ENCODE assay signal across 8 cellular contexts in the genomic region with DNA sequence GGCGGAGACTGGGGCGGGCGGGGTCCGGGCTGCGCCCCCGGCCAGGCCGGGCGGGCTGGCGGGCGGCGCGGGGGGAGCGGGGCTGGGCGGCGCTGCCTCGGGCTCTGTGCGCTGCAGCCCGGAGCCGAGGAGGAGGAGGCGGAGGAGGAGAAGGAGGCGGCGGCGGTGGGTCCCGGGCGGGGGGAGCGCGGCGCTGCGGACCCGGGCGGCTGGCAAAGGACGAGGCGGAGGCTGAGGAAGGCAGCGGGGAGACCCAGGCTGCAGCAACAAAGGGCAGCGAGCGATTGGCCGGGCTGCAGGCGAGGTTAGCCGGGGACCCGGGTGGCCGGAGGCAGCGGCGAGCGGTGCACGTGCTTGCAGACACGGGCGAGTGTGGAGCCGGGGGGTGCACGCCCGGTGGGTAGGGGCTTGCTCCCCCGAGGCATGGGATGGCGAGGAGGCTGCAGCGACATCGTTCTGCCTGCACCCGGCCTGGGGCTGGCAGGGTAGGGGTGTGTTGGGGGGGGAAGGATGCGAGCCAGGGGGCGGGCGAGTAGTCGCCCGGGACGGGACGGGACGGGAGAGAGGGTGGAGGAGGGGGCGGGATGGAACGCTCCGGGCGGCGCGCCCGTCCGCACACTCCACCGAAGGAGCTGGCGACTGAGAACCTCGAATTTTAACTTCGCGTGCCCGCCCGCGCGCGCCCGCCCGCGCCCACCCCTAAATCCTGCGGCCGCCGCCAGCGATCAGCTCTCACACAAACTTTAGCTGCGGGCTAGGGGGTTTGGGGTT. TPM values are rescaled to one million over a fixed set of nuclear protein-coding genes. Genes with fewer than 3 reads are reported as not detected.
DNase-seq lines count a peak whose midpoint lies in the region; ATAC-seq and TF ChIP-seq lines count a peak whose summit lies in the region.

No MANE protein-coding gene starts in this region.

- H3K27me3 Mint-ChIP-seq in Caco-2 (ENCODE audit: insufficient read depth, unreplicated experiment) (no peaks in the 10 kb centered on the region), GM23338 (ENCODE audit: insufficient read depth, low read depth, poor library complexity) (peaks cover 25% of the 10 kb centered on the region)
- no peaks in the 10 kb centered on the region for H3K27me3 Mint-ChIP-seq in activated naive CD4-positive, alpha-beta T cell treated with anti-CD3 and anti-CD28 coated beads, Interleukin-2, amount 50 U/mL, for 24 hours

- no peaks in the 10 kb centered on the region for H3F3A ChIP-seq in GM23338 (replicated peaks; ENCODE audit: low read depth)

- peak; percentile 30 for ATAC-seq in GM23338
- ATAC-seq in HG02678 (IDR thresholded peaks at IDR 0.05; ENCODE audit: unreplicated experiment), result no peak
- ATAC-seq in HG03196 (IDR thresholded peaks at IDR 0.05; ENCODE audit: unreplicated experiment), result no peak

- peak overlapping the region; percentile 91; the same call in 1 of the 2 replicates for H3K27ac ChIP-seq in GM23338 (ENCODE audit: low read depth)

- no peaks in the 10 kb centered on the region for H3K36me3 ChIP-seq in Caco-2 (ENCODE audit: control insufficient read depth, insufficient read depth, low read length)
- no peaks in the 10 kb centered on the region for H3K36me3 ChIP-seq in GM23338 (ENCODE audit: insufficient read depth)

- H3K4me1 Mint-ChIP-seq in Caco-2 (ENCODE audit: low read depth, unreplicated experiment) (peaks cover 29% of the 10 kb centered on the region), GM23338 (peaks cover 45% of the 10 kb centered on the region)
- peaks cover 60% of the 10 kb centered on the region for H3K4me1 Mint-ChIP-seq in activated naive CD4-positive, alpha-beta T cell treated with anti-CD3 and anti-CD28 coated beads, Interleukin-2, amount 50 U/mL, for 24 hours

- peaks cover 13% of the 10 kb centered on the region for H3K36me3 Mint-ChIP-seq in Caco-2 (ENCODE audit: insufficient read depth, unreplicated experiment)
- H3K36me3 Mint-ChIP-seq in GM23338 (ENCODE audit: low read depth), result no peaks in the 10 kb centered on the region
- peaks cover 1% of the 10 kb centered on the region for H3K36me3 Mint-ChIP-seq in activated naive CD4-positive, alpha-beta T cell treated with anti-CD3 and anti-CD28 coated beads, Interleukin-2, amount 50 U/mL, for 24 hours

- CTCF ChIA-PET in Caco-2 (lab: Charles Lee), result interaction anchor here (0.6 to 1.0 kb wide), 9 partner anchors 32 to 716 kb away, joined by 3 to 6 read pairs (median 4); a partner anchor contains a TSS

- no TSS peak for BruUV-seq in Caco-2 (replicated peaks; lab: Mats Ljungman, UMichigan)

- no peak overlapping the region for H2AFZ ChIP-seq in GM23338

- H3K4me1 ChIP-seq in Caco-2, result peaks cover 19% of the 10 kb centered on the region
- peaks cover 14% of the 10 kb centered on the region for H3K4me1 ChIP-seq in GM23338 (ENCODE audit: insufficient read depth)

- peaks cover 35% of the 10 kb centered on the region for H3K79me2 ChIP-seq in GM23338 (replicated peaks; ENCODE audit: insufficient read depth)

- H3K27ac Mint-ChIP-seq in Caco-2 (ENCODE audit: unreplicated experiment) (peak overlapping the region; percentile 96), GM23338 (no peak overlapping the region)
- H3K27ac Mint-ChIP-seq in activated naive CD4-positive, alpha-beta T cell treated with anti-CD3 and anti-CD28 coated beads, Interleukin-2, amount 50 U/mL, for 24 hours, result peak overlapping the region; percentile 96

- H3K4me2 ChIP-seq in GM23338, result peak overlapping the region; percentile 96

- H3K9me3 ChIP-seq in Caco-2, result no peaks in the 10 kb centered on the region

- H3K4me3 Mint-ChIP-seq in Caco-2 (ENCODE audit: unreplicated experiment) (peak overlapping the region; percentile 86), GM23338 (peak overlapping the region; percentile 85)
- peak overlapping the region; percentile 91 for H3K4me3 Mint-ChIP-seq in activated naive CD4-positive, alpha-beta T cell treated with anti-CD3 and anti-CD28 coated beads, Interleukin-2, amount 50 U/mL, for 24 hours

- no peaks in the 10 kb centered on the region for H3K27me3 ChIP-seq in Caco-2 (replicated peaks; ENCODE audit: control insufficient read depth, insufficient read depth, low read length)
- H3K27me3 ChIP-seq in GM23338 (ENCODE audit: insufficient read depth), result no peaks in the 10 kb centered on the region

- DNase-seq in Caco-2 (peak; percentile 58 to 67), GM23338 (ENCODE audit: low spot score) (peak; percentile 69), NCI-H748 treated with DMSO at 0.1 percent for 48 hours (lab: John Stamatoyannopoulos, UW) (peak; percentile 14), cardiac septum (ENCODE audit: low spot score) (peak; percentile 81), posterior cingulate gyrus (peak; percentile 34 to 94 (median 53))

- no peaks in the 10 kb centered on the region for H3K9me3 Mint-ChIP-seq in Caco-2 (ENCODE audit: unreplicated experiment)
- peaks cover 3% of the 10 kb centered on the region; the same call in 2 of the 3 replicates for H3K9me3 Mint-ChIP-seq in GM23338
- no peaks in the 10 kb centered on the region for H3K9me3 Mint-ChIP-seq in activated naive CD4-positive, alpha-beta T cell treated with anti-CD3 and anti-CD28 coated beads, Interleukin-2, amount 50 U/mL, for 24 hours

- intact Hi-C loops in Caco-2 (cut with micrococcal nuclease; ENCODE audit: unreplicated experiment) (loop anchor here (1.0 to 2.0 kb wide), 2 partner anchors 197 to 285 kb away; a partner anchor contains a TSS), cardiac septum (cut with DNase I) (loop anchor here (5.0 to 10.0 kb wide), 3 partner anchors 192 to 409 kb away; a partner anchor contains a TSS), posterior cingulate gyrus (cut with DNase I) (loop anchor here (5.0 to 10.0 kb wide), 5 partner anchors 99 to 561 kb away; no protein-coding TSS in a partner anchor)

- no peaks in the 10 kb centered on the region for H4K20me1 ChIP-seq in GM23338 (replicated peaks; ENCODE audit: insufficient read depth)

- H3K4me3 ChIP-seq in Caco-2 (ENCODE audit: low read depth, low read length) (peak overlapping the region; percentile 98), GM23338 (peak overlapping the region; percentile 85)

- H3K9me2 ChIP-seq in GM23338 (ENCODE audit: insufficient read depth), result no peaks in the 10 kb centered on the region

- TF ChIP-seq CTCF in Caco-2 (IDR thresholded peaks at IDR 0.05; ENCODE audit: insufficient read depth in 1 of 2, low read depth in 1 of 2, low read length in 1 of 2, severe bottlenecking in 1 of 2, unreplicated experiment in 1 of 2) (no peak), GM23338 (conservative IDR thresholded peaks at IDR 0.05; ENCODE audit: low read depth in 2 of 2) (no peak)

- POLR2A ChIA-PET in Caco-2 (lab: Charles Lee), result interaction anchor here (0.6 to 0.8 kb wide), 7 partner anchors 11 to 826 kb away, joined by 3 to 10 read pairs (median 5); no protein-coding TSS in a partner anchor

TF ChIP-seq in GM23338, 12 proteins besides CTCF, POLR2A, EP300 and RAD21:
- TF ChIP-seq STAT1 (IDR thresholded peaks at IDR 0.05; ENCODE audit: unreplicated experiment) (no peak), POLR2AphosphoS5 (IDR thresholded peaks at IDR 0.05; ENCODE audit: low read depth) (0 out of 2 replicates have a peak, but pooled peaks have one; percentile 26)

RNA-seq across cellular contexts. Expression of a gene that starts 0.8 kb away (rescaled TPM):
- total RNA-seq in Caco-2 (2022), result 14.9 and 16.8 TPM in 2 replicates
- 27.0 and 31.4 TPM in 2 replicates for total RNA-seq in GM23338 (2014; rRNA removed; shearing (Covaris generic))
- 15.4 and 21.3 TPM in 2 replicates for polyA plus RNA-seq in GM23338 (2016; fragmentation: Nextera tagmentation; extraction: Ambion mirVana)
- 47.5 TPM for total RNA-seq in cardiac septum

Comparison
In these comparisons a context has a peak if more than half of its experiments do, and no peak if none do; other contexts are left out.
1. DNase-seq: peak in every context shown above with its lines; median percentile 81 in cardiac septum; 69 in GM23338; 62 in Caco-2; 53 in posterior cingulate gyrus; 14 in NCI-H748 treated with DMSO at 0.1 percent for 48 hours.